14 cellular contexts compared by ENCODE assay signal in genomic region chr12:41709463-41710285, GRCh38.
DNase-seq lines count a peak whose midpoint lies in the region; ATAC-seq, FAIRE-seq and TF ChIP-seq lines count a peak whose summit lies in the region.
"Had no signal": no experiment of that assay in that cellular context is flagged by ENCODE, and none has a peak within 500 bp of the region (broad histone marks: within the 10 kb centered on the region; RNA-seq: fewer than 3 reads in every experiment).

No MANE protein-coding gene starts in this region.

- peak overlapping the region; percentile 38; the same call in 1 of the 2 replicates for H3K9ac ChIP-seq in HUES48 (ENCODE audit: low read depth, low read length)

- H3K36me3 ChIP-seq in HUES48 (ENCODE audit: control insufficient read depth, insufficient read depth, low read length), result no peaks in the 10 kb centered on the region
- H3K36me3 ChIP-seq in body of pancreas (replicated peaks in 1 of 2; ENCODE audit: insufficient read depth in 1 of 2, low read depth in 2 of 2), result no peaks in the 10 kb centered on the region
- no peaks in the 10 kb centered on the region for H3K36me3 ChIP-seq in lung (ENCODE audit: control insufficient read depth in 2 of 2, insufficient read depth in 2 of 2, low read length in 2 of 2)

- TF ChIP-seq CTCF in body of pancreas (IDR thresholded peaks at IDR 0.05), result no peak
- TF ChIP-seq CTCF in lung (IDR thresholded peaks at IDR 0.05; ENCODE audit: control extremely low read depth, extremely low read depth), result no peak

- H3K4me1 ChIP-seq in HUES48 (ENCODE audit: control insufficient read depth, insufficient read depth, low read length) (peaks cover 26% of the 10 kb centered on the region), body of pancreas (no peaks in the 10 kb centered on the region), lung (ENCODE audit: control insufficient read depth in 2 of 2, insufficient read depth in 2 of 2, low read length in 2 of 2) (no peaks in the 10 kb centered on the region)

- H3K27me3 ChIP-seq in HUES48 (ENCODE audit: control insufficient read depth, insufficient read depth, low read length) (no peaks in the 10 kb centered on the region), body of pancreas (no peaks in the 10 kb centered on the region), lung (ENCODE audit: control insufficient read depth, insufficient read depth) (no peaks in the 10 kb centered on the region)

- H3K27ac ChIP-seq in HUES48 (ENCODE audit: low read depth, low read length), result peak overlapping the region; percentile 64
- peak overlapping the region in 2 of 4 donors; percentile 5 to 43 for H3K27ac ChIP-seq in body of pancreas
- peak overlapping the region in 1 of 2 donors; percentile 53 for H3K27ac ChIP-seq in lung (ENCODE audit: low read depth in 1 of 2, low read length in 1 of 2)

- H3K9me3 ChIP-seq in HUES48 (ENCODE audit: control insufficient read depth, insufficient read depth, low read length), result no peaks in the 10 kb centered on the region
- no peaks in the 10 kb centered on the region for H3K9me3 ChIP-seq in body of pancreas
- no peaks in the 10 kb centered on the region for H3K9me3 ChIP-seq in lung (ENCODE audit: control insufficient read depth in 2 of 2, insufficient read depth in 1 of 2, low read length in 1 of 2)

- FAIRE-seq in GM12892 (lab: Jason Lieb, UNC), result no peak

- intact Hi-C loops in body of pancreas (cut with DNase I), result no loop called here

- DNase-seq in Caki2 (ENCODE audit: low read depth) (peak; percentile 97), body of pancreas (no peak), lung (ENCODE audit: low spot score) (peak; percentile 28), GM12892 (ENCODE audit: insufficient read length) (no peak), OCI-M1 (lab: John Stamatoyannopoulos, UW) (no peak), T-helper 1 cell (no peak)
- DNase-seq: activated CD4-positive, alpha-beta T cell treated with anti-CD3 and anti-CD28 coated beads, Interleukin-2, amount 10 ng/mL, durations not matched to agents 7 days and 5 days; COR-L47; H7; NCI-H2029 treated with DMSO at 0.1 percent for 48 hours; NCI-H774; stimulated activated naive CD8-positive, alpha-beta T cell treated with anti-CD3 and anti-CD28 coated beads, Interleukin-15, amount 100 ng/mL, for 72 hours had no signal

- WGBS in body of pancreas, 2 donors, result 14 to 24% methylated on average over 5 of the region's 5 CpGs
- 37 to 64% methylated on average over 5 of the region's 5 CpGs for WGBS in lung, 2 donors

- in situ Hi-C loops in Caki2 (cut with HindIII; ENCODE audit: low pct_unique_long_range_greater_than_20kb, low sequenced_read_pairs), result no loop called here

- TF ChIP-seq POLR2A in body of pancreas (IDR thresholded peaks at IDR 0.05), result no peak
- no peak for TF ChIP-seq POLR2A in GM12892 (IDR thresholded peaks at IDR 0.05; ENCODE audit: low read depth, low read length)

- H3K4me3 ChIP-seq in HUES48 (ENCODE audit: low read depth, low read length), result no peak overlapping the region
- H3K4me3 ChIP-seq in body of pancreas, result no peak overlapping the region
- H3K4me3 ChIP-seq in lung, result no peak overlapping the region

- ATAC-seq in body of pancreas (peak; percentile 74), lung (ENCODE audit: insufficient read depth, low FRiP score) (peak; percentile 76), HG03460 (IDR thresholded peaks at IDR 0.05; ENCODE audit: unreplicated experiment) (no peak)
- ATAC-seq: stimulated activated naive CD8-positive, alpha-beta T cell treated with anti-CD3 and anti-CD28 coated beads, Interleukin-15, amount 100 ng/mL, for 72 hours had no signal

Comparison
In these comparisons a context has a peak if more than half of its experiments do, and no peak if none do; other contexts are left out.
1. DNase-seq: peak in Caki2 (single experiment) and lung (single experiment); none in body of pancreas (0 of 4), GM12892 (single experiment), OCI-M1 (single experiment) and T-helper 1 cell (0 of 5).